Comparison of ENCODE assay signal across 8 cellular contexts in the genomic region with DNA sequence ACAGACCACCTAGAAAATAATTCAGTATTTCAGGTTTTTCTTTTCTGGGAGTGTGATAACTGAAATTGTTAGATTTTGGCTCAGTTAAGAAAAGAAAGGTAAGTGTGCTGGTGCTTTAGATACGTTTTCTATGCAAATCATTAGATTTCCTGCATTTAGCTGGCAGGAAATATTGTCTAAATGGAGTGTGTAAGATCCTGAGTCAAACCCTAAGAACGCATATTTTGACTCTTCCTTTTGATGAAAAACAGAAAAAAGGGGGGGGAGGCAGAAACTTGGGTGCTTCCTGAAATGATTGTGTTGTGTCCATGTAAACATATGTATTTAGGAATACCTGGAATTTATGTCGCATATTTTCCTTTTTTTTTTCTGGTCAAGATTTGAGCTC.
DNase-seq lines count a peak whose midpoint lies in the region; ATAC-seq and TF ChIP-seq lines count a peak whose summit lies in the region.

No MANE protein-coding gene starts in this region.

- H3K4me3 Mint-ChIP-seq in T-helper 1 cell treated with Interleukin-12 subunit alpha and Interleukin-12 subunit beta and Interleukin-4 antibody, amounts not matched to agents 30 μg/mL and 1 μg/mL, for 36 hours, result peak overlapping the region; percentile 97

- DNase-seq in GM20000 (ENCODE audit: low spot score) (peak; percentile 25), fibroblast of peridontal ligament (ENCODE audit: extremely low read depth) (peak; percentile 42), skeletal muscle cell (ENCODE audit: low read depth) (no peak), NCI-H69 (lab: John Stamatoyannopoulos, UW) (no peak)

- no peaks in the 10 kb centered on the region for H3K27me3 Mint-ChIP-seq in T-helper 1 cell treated with Interleukin-12 subunit alpha and Interleukin-12 subunit beta and Interleukin-4 antibody, amounts not matched to agents 30 μg/mL and 1 μg/mL, for 36 hours (ENCODE audit: low read depth)

- H3K9me3 Mint-ChIP-seq in T-helper 1 cell treated with Interleukin-12 subunit alpha and Interleukin-12 subunit beta and Interleukin-4 antibody, amounts not matched to agents 30 μg/mL and 1 μg/mL, for 36 hours, result no peaks in the 10 kb centered on the region

- peaks cover 9% of the 10 kb centered on the region for H3K36me3 Mint-ChIP-seq in T-helper 1 cell treated with Interleukin-12 subunit alpha and Interleukin-12 subunit beta and Interleukin-4 antibody, amounts not matched to agents 30 μg/mL and 1 μg/mL, for 36 hours (ENCODE audit: low read depth)

- H3K4me3 ChIP-seq in skeletal muscle cell (ENCODE audit: low read depth, low read length), result peak overlapping the region; percentile 74

- ATAC-seq in GM21390 (IDR thresholded peaks at IDR 0.05; ENCODE audit: unreplicated experiment) (no peak), HG03354 (IDR thresholded peaks at IDR 0.05; ENCODE audit: poor library complexity, severe bottlenecking, unreplicated experiment) (no peak), HG03457 (IDR thresholded peaks at IDR 0.05; ENCODE audit: unreplicated experiment) (no peak)

- TF ChIP-seq CTCF in GM20000 (IDR thresholded peaks at IDR 0.05; ENCODE audit: extremely low read depth, missing control alignments), result no peak

- peak overlapping the region; percentile 92 for H3K27ac Mint-ChIP-seq in T-helper 1 cell treated with Interleukin-12 subunit alpha and Interleukin-12 subunit beta and Interleukin-4 antibody, amounts not matched to agents 30 μg/mL and 1 μg/mL, for 36 hours

- H3K4me1 Mint-ChIP-seq in T-helper 1 cell treated with Interleukin-12 subunit alpha and Interleukin-12 subunit beta and Interleukin-4 antibody, amounts not matched to agents 30 μg/mL and 1 μg/mL, for 36 hours (ENCODE audit: low read depth), result peaks cover 50% of the 10 kb centered on the region

Comparison
In these comparisons a context has a peak if more than half of its experiments do, and no peak if none do; other contexts are left out.
1. DNase-seq: peak in GM20000 (single experiment) and fibroblast of peridontal ligament (single experiment); none in skeletal muscle cell (single experiment) and NCI-H69 (single experiment).